ENCODE assay signal across 17 cellular contexts in genomic region chr11:118410055-118410745, GRCh38. TPM values are rescaled to one million over a fixed set of nuclear protein-coding genes. Genes with fewer than 3 reads are reported as not detected.
DNase-seq lines count a peak whose midpoint lies in the region; ATAC-seq and TF ChIP-seq lines count a peak whose summit lies in the region.
"Had no signal": no experiment of that assay in that cellular context is flagged by ENCODE, and none has a peak within 500 bp of the region (broad histone marks: within the 10 kb centered on the region; RNA-seq: fewer than 3 reads in every experiment).

No MANE protein-coding gene starts in this region.

- H3K4me3 Mint-ChIP-seq in effector memory CD8-positive, alpha-beta T cell: no peak overlapping the region
- no peak overlapping the region for H3K4me3 Mint-ChIP-seq in neural progenitor cell
- H3K4me3 Mint-ChIP-seq: CD4-positive, CD25-positive, alpha-beta regulatory T cell had no signal

- H3K4me3 ChIP-seq in DOHH2 (ENCODE audit: low read length) (no peak overlapping the region), neural progenitor cell (no peak overlapping the region), osteoblast (ENCODE audit: insufficient read depth, low read length) (no peak overlapping the region)
- H3K4me3 ChIP-seq: prostate gland, stomach had no signal

- H3K4me1 ChIP-seq in DOHH2 (ENCODE audit: control insufficient read depth, low read length): peaks cover 79% of the 10 kb centered on the region
- no peaks in the 10 kb centered on the region for H3K4me1 ChIP-seq in neural progenitor cell
- peaks cover 5% of the 10 kb centered on the region for H3K4me1 ChIP-seq in osteoblast (ENCODE audit: insufficient read depth, low read length)
- H3K4me1 ChIP-seq: prostate gland had no signal

- peak overlapping the region; percentile 49 to 61 for H3K27ac Mint-ChIP-seq in effector memory CD8-positive, alpha-beta T cell
- no peak overlapping the region for H3K27ac Mint-ChIP-seq in neural progenitor cell
- H3K27ac Mint-ChIP-seq: activated T-helper 2 cell treated with anti-CD3 and anti-CD28 coated beads, Interferon-gamma antibody, Interleukin-2, Interleukin-4, amounts not matched to agents 10 μg/mL and 5 μg/mL and 100 μg/mL, durations not matched to agents 14 hours and 24 hours and 36 hours had no signal

- H3F3A ChIP-seq in DOHH2 (ENCODE audit: control insufficient read depth, insufficient read depth) (peaks cover 21% of the 10 kb centered on the region), neural progenitor cell (ENCODE audit: low read depth) (peaks cover 1% of the 10 kb centered on the region)

- H3K9ac ChIP-seq in neural progenitor cell: no peak overlapping the region

- no peak for DNase-seq in effector memory CD8-positive, alpha-beta T cell
- no peak for DNase-seq in amniotic stem cell (lab: John Stamatoyannopoulos, UW)
- no peak for DNase-seq in A172 (ENCODE audit: low spot score)
- DNase-seq in neural progenitor cell (ENCODE audit: low spot score): no peak
- no peak for DNase-seq in osteoblast (ENCODE audit: insufficient read length, low spot score, missing footprints)
- DNase-seq: activated CD4-positive, CD25-positive, alpha-beta regulatory T cell treated with anti-CD3 and anti-CD28 coated beads, Interleukin-2, amount 50 U/mL, for 72 hours; CD4-positive, CD25-positive, alpha-beta regulatory T cell; KG1; NCI-H2029; stimulated activated CD4-positive, alpha-beta T cell treated with anti-CD3 and anti-CD28 coated beads, Interleukin-4, amount 100 ng/mL, for 24 hours; stomach; SW 1271 had no signal

- H3K9me3 Mint-ChIP-seq in effector memory CD8-positive, alpha-beta T cell: no peaks in the 10 kb centered on the region
- no peaks in the 10 kb centered on the region for H3K9me3 Mint-ChIP-seq in neural progenitor cell
- H3K9me3 Mint-ChIP-seq: activated T-helper 2 cell treated with anti-CD3 and anti-CD28 coated beads, Interferon-gamma antibody, Interleukin-2, Interleukin-4, amounts not matched to agents 10 μg/mL and 5 μg/mL and 100 μg/mL, durations not matched to agents 14 hours and 24 hours and 36 hours; CD4-positive, CD25-positive, alpha-beta regulatory T cell had no signal

- peak overlapping the region; percentile 12 for H3K4me2 ChIP-seq in DOHH2 (ENCODE audit: low read length)
- H3K4me2 ChIP-seq in neural progenitor cell: no peak overlapping the region
- H3K4me2 ChIP-seq in osteoblast (ENCODE audit: insufficient read depth, low read length): no peak overlapping the region

- H3K36me3 Mint-ChIP-seq in effector memory CD8-positive, alpha-beta T cell (ENCODE audit: insufficient read depth): peaks cover 61% of the 10 kb centered on the region
- H3K36me3 Mint-ChIP-seq in neural progenitor cell: peaks cover 5% of the 10 kb centered on the region

- H3K4me1 Mint-ChIP-seq in effector memory CD8-positive, alpha-beta T cell (ENCODE audit: low read depth in 2 of 2): peaks cover 7 to 37% of the 10 kb centered on the region in 2 donors
- H3K4me1 Mint-ChIP-seq in neural progenitor cell: peaks cover 3% of the 10 kb centered on the region

- TF ChIP-seq CTCF in DOHH2 (IDR thresholded peaks at IDR 0.05; ENCODE audit: low read depth, low read length, poor library complexity, severe bottlenecking) (no peak), neural progenitor cell (IDR thresholded peaks at IDR 0.05) (no peak), osteoblast (IDR thresholded peaks at IDR 0.05; ENCODE audit: extremely low read depth, low read depth, low read length) (no peak)

- H3K36me3 ChIP-seq in DOHH2 (ENCODE audit: control insufficient read depth, low read length): peaks cover 70% of the 10 kb centered on the region
- no peaks in the 10 kb centered on the region for H3K36me3 ChIP-seq in neural progenitor cell
- H3K36me3 ChIP-seq in osteoblast (ENCODE audit: insufficient read depth, low read length): peaks cover 33% of the 10 kb centered on the region
- H3K36me3 ChIP-seq: prostate gland had no signal

- ATAC-seq in GM18907 (IDR thresholded peaks at IDR 0.05; ENCODE audit: unreplicated experiment): peak; percentile 48
- peak; percentile 49 for ATAC-seq in HG02852 (IDR thresholded peaks at IDR 0.05; ENCODE audit: unreplicated experiment)
- ATAC-seq in effector memory CD8-positive, alpha-beta T cell (replicated peaks): no peak

- no peaks in the 10 kb centered on the region for H3K27me3 Mint-ChIP-seq in effector memory CD8-positive, alpha-beta T cell
- H3K27me3 Mint-ChIP-seq in neural progenitor cell (ENCODE audit: insufficient read depth, low read depth): peaks cover 2% of the 10 kb centered on the region
- H3K27me3 Mint-ChIP-seq: CD4-positive, CD25-positive, alpha-beta regulatory T cell had no signal

- H4K20me1 ChIP-seq in DOHH2 (ENCODE audit: control insufficient read depth, insufficient read depth, low read depth, low read length) (0 out of 2 replicates have a peak, but pooled peaks cover 10% of the 10 kb centered on the region), neural progenitor cell (ENCODE audit: low read depth) (no peaks in the 10 kb centered on the region), osteoblast (ENCODE audit: insufficient read depth, low read length) (peaks cover 18% of the 10 kb centered on the region)

- H3K27ac ChIP-seq in DOHH2 (ENCODE audit: low read depth, low read length) (peak overlapping the region; percentile 30), neural progenitor cell (no peak overlapping the region), osteoblast (ENCODE audit: low read depth, low read length) (no peak overlapping the region)
- H3K27ac ChIP-seq: prostate gland had no signal

- H3K9me3 ChIP-seq in DOHH2 (ENCODE audit: control insufficient read depth, insufficient read depth, low read length) (no peaks in the 10 kb centered on the region), neural progenitor cell (ENCODE audit: low read depth) (no peaks in the 10 kb centered on the region), osteoblast (ENCODE audit: low read depth, low read length) (no peaks in the 10 kb centered on the region)
- H3K9me3 ChIP-seq: prostate gland, stomach had no signal

- no peaks in the 10 kb centered on the region for H3K9me2 ChIP-seq in DOHH2 (replicated peaks; ENCODE audit: control insufficient read depth, low read length)

- peaks cover 47% of the 10 kb centered on the region for H3K79me2 ChIP-seq in DOHH2 (ENCODE audit: control insufficient read depth, low read length)
- H3K79me2 ChIP-seq in neural progenitor cell (ENCODE audit: low read depth): peaks cover 30% of the 10 kb centered on the region
- peaks cover 40% of the 10 kb centered on the region for H3K79me2 ChIP-seq in osteoblast (ENCODE audit: insufficient read depth, low read length)

- H2AFZ ChIP-seq in neural progenitor cell (replicated peaks) (no peak overlapping the region), osteoblast (ENCODE audit: low read length) (no peak overlapping the region)

- H3K27me3 ChIP-seq in DOHH2 (ENCODE audit: control insufficient read depth, low read length) (no peaks in the 10 kb centered on the region), neural progenitor cell (no peaks in the 10 kb centered on the region), osteoblast (ENCODE audit: insufficient read depth, low read length) (no peaks in the 10 kb centered on the region)
- H3K27me3 ChIP-seq: stomach had no signal

RNA-seq across cellular contexts. Expression of gene ATP5MG, which starts 8.8 kb away (rescaled TPM):
- total RNA-seq in A172 (2014; rRNA removed; shearing (Covaris generic)): 49.2 and 49.7 TPM in 2 replicates
- 42.6 and 113 TPM in 2 replicates for total RNA-seq in neural progenitor cell (ENCODE audit: low replicate concordance)
- 25.3 and 31.1 TPM in 2 replicates for total RNA-seq in osteoblast

RNA-seq across cellular contexts. Expression of gene KMT2A, which starts 26.1 kb away (rescaled TPM):
- 15.2 and 19.1 TPM in 2 replicates for total RNA-seq in A172 (2014; rRNA removed; shearing (Covaris generic))
- total RNA-seq in neural progenitor cell (ENCODE audit: low replicate concordance): 63.6 and 73.8 TPM in 2 replicates
- total RNA-seq in osteoblast: 38.4 and 49.5 TPM in 2 replicates

RNA-seq across cellular contexts. Expression of gene UBE4A, which starts 50.8 kb away (rescaled TPM):
- total RNA-seq in A172 (2014; rRNA removed; shearing (Covaris generic)): 24.8 and 25.4 TPM in 2 replicates
- total RNA-seq in neural progenitor cell (ENCODE audit: low replicate concordance) (36.1 and 45.0 TPM in 2 replicates), osteoblast (63.0 and 63.4 TPM in 2 replicates)
